13 cellular contexts compared by ENCODE assay signal in the genomic region with DNA sequence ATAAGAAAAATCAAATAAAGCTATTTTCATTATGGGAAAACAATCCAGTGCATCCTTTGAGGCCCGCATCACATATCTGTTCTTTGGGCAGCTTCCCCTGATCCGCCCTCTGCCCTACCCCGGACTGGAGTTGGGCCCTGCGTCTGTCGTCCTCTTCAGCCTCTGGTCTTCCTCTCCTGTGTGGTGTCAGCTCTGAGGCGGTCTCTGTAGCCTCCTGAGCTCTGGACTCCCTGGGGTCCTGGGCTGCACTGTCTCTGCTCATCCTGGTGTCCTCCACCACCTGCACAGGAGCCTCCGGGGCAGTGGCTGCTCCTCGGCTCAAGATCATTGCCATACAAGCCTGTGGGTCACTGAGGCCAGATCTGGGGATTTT.
DNase-seq lines count a peak whose midpoint lies in the region; ATAC-seq lines count a peak whose summit lies in the region.
"Had no signal": no experiment of that assay in that cellular context is flagged by ENCODE, and none has a peak within 500 bp of the region (broad histone marks: within the 10 kb centered on the region; RNA-seq: fewer than 3 reads in every experiment).

No MANE protein-coding gene starts in this region.

- DNase-seq in islet precursor cell (peak; percentile 10), substantia nigra (lab: John Stamatoyannopoulos, UW) (no peak), Kasumi-1 (lab: John Stamatoyannopoulos, UW) (no peak), KG1 (lab: John Stamatoyannopoulos, UW) (no peak)
- DNase-seq: activated CD8-positive, alpha-beta T cell treated with anti-CD3 and anti-CD28 coated beads, Interleukin-2, amount 10 ng/mL, durations not matched to agents 7 days and 5 days; activated naive CD8-positive, alpha-beta T cell treated with anti-CD3 and anti-CD28 coated beads, Interleukin-2, amount 10 ng/mL, durations not matched to agents 7 days and 5 days; SHP77; small intestine; T-helper 2 cell had no signal

- H3K27ac ChIP-seq in substantia nigra (ENCODE audit: low read depth, low read length, poor library complexity, severe bottlenecking): peak overlapping the region; percentile 91
- H3K27ac ChIP-seq: esophagus muscularis mucosa had no signal

- ATAC-seq in GM19395 (IDR thresholded peaks at IDR 0.05; ENCODE audit: unreplicated experiment) (peak; percentile 24), HG03460 (IDR thresholded peaks at IDR 0.05; ENCODE audit: unreplicated experiment) (peak; percentile 7), HG03442 (IDR thresholded peaks at IDR 0.05; ENCODE audit: unreplicated experiment) (no peak)
- ATAC-seq: activated CD8-positive, alpha-beta T cell treated with anti-CD3 and anti-CD28 coated beads, Interleukin-2, amount 10 ng/mL, durations not matched to agents 7 days and 5 days had no signal
